ENCODE assay signal across 23 cellular contexts in the genomic region with DNA sequence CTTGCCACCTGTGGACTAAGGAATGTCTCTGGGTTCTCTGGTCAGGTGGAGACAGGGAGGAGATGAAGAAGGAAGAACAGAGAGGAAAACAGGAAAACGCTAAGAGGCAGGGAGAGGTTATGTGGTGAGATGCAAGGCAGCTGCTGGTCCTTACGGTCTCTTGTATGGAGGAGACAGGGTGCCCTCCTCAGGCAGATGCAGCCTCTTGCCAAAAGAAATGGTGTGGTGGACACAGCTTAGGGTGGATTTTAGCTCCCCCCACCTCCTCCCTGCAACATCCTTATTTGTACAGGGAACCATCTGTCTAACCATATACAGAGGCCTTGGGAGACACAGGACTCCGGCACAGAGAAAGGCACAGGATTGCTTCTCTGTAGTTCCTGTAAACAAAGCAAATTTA. TPM values are rescaled to one million over a fixed set of nuclear protein-coding genes. Genes with fewer than 3 reads are reported as not detected.
DNase-seq lines count a peak whose midpoint lies in the region; ATAC-seq, FAIRE-seq and TF ChIP-seq lines count a peak whose summit lies in the region.
"Had no signal": no experiment of that assay in that cellular context is flagged by ENCODE, and none has a peak within 500 bp of the region (broad histone marks: within the 10 kb centered on the region; RNA-seq: fewer than 3 reads in every experiment).

No MANE protein-coding gene starts in this region.

- no peaks in the 10 kb centered on the region for H3K9me3 ChIP-seq in CD4-positive, CD25-positive, alpha-beta regulatory T cell (ENCODE audit: control insufficient read depth in 2 of 2, low read length in 2 of 2)
- H3K9me3 ChIP-seq in OCI-LY7 (ENCODE audit: low read length) = no peaks in the 10 kb centered on the region

- no peak for FAIRE-seq in frontal cortex (lab: Jason Lieb, UNC)
- FAIRE-seq: endometrium, GM12891, urothelium cell line had no signal

- no peak for ATAC-seq in CD4-positive, CD25-positive, alpha-beta regulatory T cell (ENCODE audit: low read depth in 2 of 2)
- ATAC-seq in GM19324 (IDR thresholded peaks at IDR 0.05; ENCODE audit: low FRiP score, unreplicated experiment) = no peak
- ATAC-seq: Panc1 had no signal

- no peaks in the 10 kb centered on the region for H3K9me2 ChIP-seq in OCI-LY7 (ENCODE audit: insufficient read depth, low read length)

- no peak overlapping the region for H3K4me3 ChIP-seq in CD4-positive, CD25-positive, alpha-beta regulatory T cell (ENCODE audit: low read depth, low read length)
- H3K4me3 ChIP-seq in OCI-LY7 (ENCODE audit: low read depth, low read length, poor library complexity, severe bottlenecking) = no peak overlapping the region
- no peak overlapping the region for H3K4me3 ChIP-seq in fibroblast of villous mesenchyme (ENCODE audit: low read depth, low read length)
- H3K4me3 ChIP-seq: SK-N-MC, smooth muscle cell had no signal

- in situ Hi-C loops in GM13976 (cut with MboI; ENCODE audit: low sequenced_read_pairs, unreplicated experiment) = no loop called here

- no peaks in the 10 kb centered on the region for H3K27me3 Mint-ChIP-seq in CD4-positive, CD25-positive, alpha-beta regulatory T cell
- H3K27me3 Mint-ChIP-seq: activated naive CD4-positive, alpha-beta T cell treated with anti-CD3 and anti-CD28 coated beads, Interleukin-2, amount 50 U/mL, for 24 hours; progenitor cell of endocrine pancreas had no signal

- TF ChIP-seq CTCF in GM13976 (IDR thresholded peaks at IDR 0.05; ENCODE audit: borderline replicate concordance, control extremely low read depth, extremely low read depth, insufficient read depth, missing control alignments) = peak; percentile 21
- no peak for TF ChIP-seq CTCF in OCI-LY7 (conservative IDR thresholded peaks at IDR 0.05; ENCODE audit: low read length)
- no peak for TF ChIP-seq CTCF in fibroblast of villous mesenchyme (IDR thresholded peaks at IDR 0.05; ENCODE audit: insufficient read depth, low read depth, low read length)

- intact Hi-C loops in OCI-LY7 (cut with micrococcal nuclease; ENCODE audit: unreplicated experiment) = no loop called here

- no TSS peak for BruUV-seq in OCI-LY7 (replicated peaks; lab: Mats Ljungman, UMichigan)

- H3K4me1 Mint-ChIP-seq in CD4-positive, CD25-positive, alpha-beta regulatory T cell = peaks cover 25 to 52% (median 32%) of the 10 kb centered on the region in 4 donors

- H3K4me3 Mint-ChIP-seq in CD4-positive, CD25-positive, alpha-beta regulatory T cell = no peak overlapping the region
- H3K4me3 Mint-ChIP-seq: activated naive CD4-positive, alpha-beta T cell treated with anti-CD3 and anti-CD28 coated beads, Interleukin-2, amount 50 U/mL, for 24 hours; nephron had no signal

- H3K4me1 ChIP-seq in CD4-positive, CD25-positive, alpha-beta regulatory T cell (ENCODE audit: control insufficient read depth, insufficient read depth, low read length, poor library complexity, severe bottlenecking) = peaks cover 9% of the 10 kb centered on the region
- H3K4me1 ChIP-seq in OCI-LY7 (ENCODE audit: insufficient read depth, low read length, poor library complexity, severe bottlenecking) = peaks cover 15% of the 10 kb centered on the region

- H3K4me2 ChIP-seq in OCI-LY7 (ENCODE audit: low read length) = no peak overlapping the region
- H3K4me2 ChIP-seq: smooth muscle cell had no signal

- H3K27ac ChIP-seq in CD4-positive, CD25-positive, alpha-beta regulatory T cell (ENCODE audit: insufficient read depth, low read length, poor library complexity, severe bottlenecking) = no peak overlapping the region
- no peak overlapping the region for H3K27ac ChIP-seq in OCI-LY7 (ENCODE audit: low read depth, low read length, poor library complexity, severe bottlenecking)
- H3K27ac ChIP-seq: SK-N-MC had no signal

- H3K27me3 ChIP-seq in CD4-positive, CD25-positive, alpha-beta regulatory T cell (ENCODE audit: control insufficient read depth, insufficient read depth, low read length) = no peaks in the 10 kb centered on the region

- peaks cover 91% of the 10 kb centered on the region for H3K36me3 ChIP-seq in CD4-positive, CD25-positive, alpha-beta regulatory T cell (ENCODE audit: control insufficient read depth, insufficient read depth, low read length)
- H3K36me3 ChIP-seq in OCI-LY7 (ENCODE audit: insufficient read depth, low read length) = peaks cover 94% of the 10 kb centered on the region

- no peaks in the 10 kb centered on the region for H3K9me3 Mint-ChIP-seq in CD4-positive, CD25-positive, alpha-beta regulatory T cell
- H3K9me3 Mint-ChIP-seq: activated naive CD4-positive, alpha-beta T cell treated with anti-CD3 and anti-CD28 coated beads, Interleukin-2, amount 50 U/mL, for 24 hours; nephron had no signal

- 0 out of 2 replicates have a peak, but pooled peaks cover 4% of the 10 kb centered on the region for H3K79me2 ChIP-seq in OCI-LY7 (ENCODE audit: insufficient read depth, low read depth, low read length)

- peak overlapping the region in 2 of 3 donors; percentile 4 to 10 for H3K27ac Mint-ChIP-seq in CD4-positive, CD25-positive, alpha-beta regulatory T cell
- H3K27ac Mint-ChIP-seq: nephron, progenitor cell of endocrine pancreas had no signal

- POLR2A ChIA-PET in OCI-LY7 (lab: Charles Lee) = no interaction called here

- DNase-seq in CD4-positive, CD25-positive, alpha-beta regulatory T cell = no peak
- DNase-seq in GM13976 (ENCODE audit: low spot score) (no peak), OCI-LY7 (ENCODE audit: low spot score) (peak; percentile 13), fibroblast of villous mesenchyme (ENCODE audit: low read depth) (peak; percentile 14), frontal cortex (ENCODE audit: low spot score in 2 of 2) (no peak)
- no peak for DNase-seq in activated CD8-positive, alpha-beta memory T cell treated with anti-CD3 and anti-CD28 coated beads, Interleukin-2, amount 50 U/mL, for 4 hours
- DNase-seq: activated CD4-positive, alpha-beta T cell treated with anti-CD3 and anti-CD28 coated beads, Interleukin-2, amount 50 U/mL, for 1 hour; Calu3; GDM1; mesendoderm; NCI-H2081 treated with DMSO at 0.1 percent for 48 hours; stimulated activated CD4-positive, alpha-beta T cell treated with anti-CD3 and anti-CD28 coated beads, Interleukin-4, amount 100 ng/mL, for 24 hours; T1000 had no signal

- CTCF ChIA-PET in OCI-LY7 (lab: Charles Lee; ENCODE audit: unreplicated experiment) = interaction anchor here (0.8 to 0.9 kb wide), 2 partner anchors 115 to 318 kb away, joined by 3 read pairs; no protein-coding TSS in a partner anchor

- peaks cover 76% of the 10 kb centered on the region for H3K36me3 Mint-ChIP-seq in CD4-positive, CD25-positive, alpha-beta regulatory T cell

- no peaks in the 10 kb centered on the region for H4K20me1 ChIP-seq in OCI-LY7 (ENCODE audit: insufficient read depth, low read length)

- no peak overlapping the region for H2AFZ ChIP-seq in OCI-LY7 (ENCODE audit: low read length)

RNA-seq across cellular contexts. Expression of a gene that starts 9.7 kb away (rescaled TPM):
- 83.0 TPM for total RNA-seq in CD4-positive, CD25-positive, alpha-beta regulatory T cell
- 100 to 1,000 TPM; 288 to 359 (median 308) TPM for polyA plus RNA-seq in CD4-positive, CD25-positive, alpha-beta regulatory T cell
- 102 and 125 TPM in 2 replicates for total RNA-seq in OCI-LY7 (2014; rRNA removed; shearing (Covaris generic))
- total RNA-seq in OCI-LY7 (2022) (65.9 and 76.1 TPM in 2 replicates), fibroblast of villous mesenchyme (9.5 and 12.6 TPM in 2 replicates), frontal cortex (37.9 TPM)

Comparison
In these comparisons a context has a peak if more than half of its experiments do, and no peak if none do; other contexts are left out.
1. DNase-seq: peak in OCI-LY7 (single experiment) and fibroblast of villous mesenchyme (single experiment); none in CD4-positive, CD25-positive, alpha-beta regulatory T cell (0 of 3), GM13976 (single experiment), frontal cortex (0 of 2) and activated CD8-positive, alpha-beta memory T cell treated with anti-CD3 and anti-CD28 coated beads, Interleukin-2, amount 50 U/mL, for 4 hours (single experiment).